In genomic region chr2:47508641-47509040, GRCh38 we compare ENCODE assay signal across 21 cellular contexts.
DNase-seq lines count a peak whose midpoint lies in the region; ATAC-seq and TF ChIP-seq lines count a peak whose summit lies in the region.
"Had no signal": no experiment of that assay in that cellular context is flagged by ENCODE, and none has a peak within 500 bp of the region (broad histone marks: within the 10 kb centered on the region; RNA-seq: fewer than 3 reads in every experiment).

No MANE protein-coding gene starts in this region.

- H3K27ac Mint-ChIP-seq in natural killer cell = peak overlapping the region in 1 of 2 donors; percentile 46
- H3K27ac Mint-ChIP-seq: GM23338 had no signal

- peaks cover 0 to 1% of the 10 kb centered on the region in 2 donors for H3K27me3 Mint-ChIP-seq in natural killer cell (ENCODE audit: low read depth in 2 of 2)

- H3K9ac ChIP-seq in BLaER1 treated with 17β-estradiol and CSF1 and Interleukin-3, amounts not matched to agents 10 nM and 100 nM = peak overlapping the region in 9 of 11 experiments; percentile 20 to 66 (median 49); a peak in 16 of 22 replicates
- no peak overlapping the region for H3K9ac ChIP-seq in MM.1S (ENCODE audit: low read length)

- H2AFZ ChIP-seq in MM.1S (ENCODE audit: low read length) = no peak overlapping the region
- H2AFZ ChIP-seq: GM23338 had no signal

- peak overlapping the region in 9 of 11 experiments; percentile 58 to 81 (median 72); a peak in 18 of 22 replicates for H3K27ac ChIP-seq in BLaER1 treated with 17β-estradiol and CSF1 and Interleukin-3, amounts not matched to agents 10 nM and 100 nM
- H3K27ac ChIP-seq in DOHH2 (ENCODE audit: low read depth, low read length) = peak overlapping the region; percentile 49
- peak overlapping the region; percentile 46; the same call in 1 of the 2 replicates for H3K27ac ChIP-seq in MM.1S (ENCODE audit: low read length)

- H4K20me1 ChIP-seq in BLaER1 treated with 17β-estradiol and CSF1 and Interleukin-3, amounts not matched to agents 10 nM and 100 nM = no peaks in the 10 kb centered on the region
- no peaks in the 10 kb centered on the region for H4K20me1 ChIP-seq in DOHH2 (ENCODE audit: control insufficient read depth, insufficient read depth, low read depth, low read length)
- H4K20me1 ChIP-seq in MM.1S (ENCODE audit: insufficient read depth, low read length) = no peaks in the 10 kb centered on the region

- peaks cover 22 to 29% of the 10 kb centered on the region in 2 donors for H3K4me1 Mint-ChIP-seq in natural killer cell

- peaks cover 0 to 2% of the 10 kb centered on the region in 2 donors for H3K9me3 Mint-ChIP-seq in natural killer cell

- peaks cover 23 to 49% (median 43%) of the 10 kb centered on the region in 11 experiments for H3K9me3 ChIP-seq in BLaER1 treated with 17β-estradiol and CSF1 and Interleukin-3, amounts not matched to agents 10 nM and 100 nM (replicated peaks in 1 of 11)
- peaks cover 20% of the 10 kb centered on the region for H3K9me3 ChIP-seq in DOHH2 (ENCODE audit: control insufficient read depth, insufficient read depth, low read length)
- no peaks in the 10 kb centered on the region for H3K9me3 ChIP-seq in MM.1S (replicated peaks; ENCODE audit: insufficient read depth, low read length)
- H3K9me3 ChIP-seq: MG63 had no signal

- H3K79me2 ChIP-seq in DOHH2 (ENCODE audit: control insufficient read depth, low read length) (no peaks in the 10 kb centered on the region), MM.1S (ENCODE audit: low read length) (no peaks in the 10 kb centered on the region)

- peak overlapping the region; percentile 66 to 87 (median 81); a peak in 21 of 22 replicates for H3K4me2 ChIP-seq in BLaER1 treated with 17β-estradiol and CSF1 and Interleukin-3, amounts not matched to agents 10 nM and 100 nM
- H3K4me2 ChIP-seq in DOHH2 (ENCODE audit: low read length) = peak overlapping the region; percentile 41
- H3K4me2 ChIP-seq in MM.1S (ENCODE audit: low read depth, low read length) = no peak overlapping the region
- H3K4me2 ChIP-seq: GM23338 had no signal

- H3K27me3 ChIP-seq in BLaER1 treated with 17β-estradiol and CSF1 and Interleukin-3, amounts not matched to agents 10 nM and 100 nM = no peaks in the 10 kb centered on the region
- no peaks in the 10 kb centered on the region for H3K27me3 ChIP-seq in DOHH2 (ENCODE audit: control insufficient read depth, low read length)
- no peaks in the 10 kb centered on the region for H3K27me3 ChIP-seq in MM.1S (replicated peaks; ENCODE audit: insufficient read depth, low read length)
- H3K27me3 ChIP-seq: MG63 had no signal

- intact Hi-C loops in natural killer cell (cut with micrococcal nuclease) = no loop called here

- TF ChIP-seq CTCF in DOHH2 (IDR thresholded peaks at IDR 0.05; ENCODE audit: low read depth, low read length, poor library complexity, severe bottlenecking) (no peak), MM.1S (IDR thresholded peaks at IDR 0.05; ENCODE audit: low read length) (no peak), natural killer cell (IDR thresholded peaks at IDR 0.05) (no peak)

- H3K4me3 ChIP-seq in BLaER1 treated with 17β-estradiol and CSF1 and Interleukin-3, amounts not matched to agents 10 nM and 100 nM = peak overlapping the region in 6 of 10 experiments; percentile 10 to 33 (median 26); a peak in 7 of 20 replicates
- H3K4me3 ChIP-seq in DOHH2 (ENCODE audit: low read length) (peak overlapping the region; percentile 33), MM.1S (ENCODE audit: low read length) (no peak overlapping the region)
- H3K4me3 ChIP-seq: GM23338, MG63 had no signal

- H3K9me2 ChIP-seq in DOHH2 (replicated peaks; ENCODE audit: control insufficient read depth, low read length) (no peaks in the 10 kb centered on the region), MM.1S (replicated peaks; ENCODE audit: insufficient read depth, low read length) (no peaks in the 10 kb centered on the region)

- DNase-seq in MM.1S = peak; percentile 33
- no peak for DNase-seq in natural killer cell
- no peak for DNase-seq in hypothalamus (lab: John Stamatoyannopoulos, UW)
- no peak for DNase-seq in NCI-H2227 (lab: John Stamatoyannopoulos, UW; ENCODE audit: unreplicated experiment)
- DNase-seq: Caco-2; CD4-positive, alpha-beta memory T cell; DMS 273 treated with DMSO at 0.1 percent for 48 hours; HCEC 1CT; MG63; NCI-H1092; NCI-H1694; NCI-H2081; NCI-H2171 treated with DMSO at 0.1 percent for 48 hours; NCI-H446; NCI-H69; SIG-M5 had no signal

- peak in 1 of 3 donors; percentile 37 for ATAC-seq in natural killer cell
- no peak for ATAC-seq in GM19035 (IDR thresholded peaks at IDR 0.05; ENCODE audit: unreplicated experiment)
- ATAC-seq: GM23338, SK-N-SH treated with all-trans-retinoic acid at 6 μM for 48 hours had no signal

- H3F3A ChIP-seq in DOHH2 (ENCODE audit: control insufficient read depth, insufficient read depth) (peaks cover 2% of the 10 kb centered on the region; the same call in 1 of the 2 replicates), MM.1S (ENCODE audit: insufficient read depth, low read length) (no peaks in the 10 kb centered on the region)

- peaks cover 46 to 90% (median 82%) of the 10 kb centered on the region in 10 experiments for H3K4me1 ChIP-seq in BLaER1 treated with 17β-estradiol and CSF1 and Interleukin-3, amounts not matched to agents 10 nM and 100 nM
- H3K4me1 ChIP-seq in DOHH2 (ENCODE audit: control insufficient read depth, low read length) = peaks cover 83% of the 10 kb centered on the region
- H3K4me1 ChIP-seq in MM.1S (ENCODE audit: low read length) = peaks cover 17% of the 10 kb centered on the region; the same call in 1 of the 2 replicates
- H3K4me1 ChIP-seq: Caco-2 had no signal

- peak overlapping the region; percentile 35 for H3K4me3 Mint-ChIP-seq in natural killer cell
- H3K4me3 Mint-ChIP-seq: CD4-positive, alpha-beta memory T cell; GM23338 had no signal

- no peaks in the 10 kb centered on the region for H3K36me3 Mint-ChIP-seq in natural killer cell

- H3K36me3 ChIP-seq in BLaER1 treated with 17β-estradiol and CSF1 and Interleukin-3, amounts not matched to agents 10 nM and 100 nM = peaks cover 0 to 16% (median 8%) of the 10 kb centered on the region in 11 experiments; a peak in 8 of 22 replicates
- peaks cover 17% of the 10 kb centered on the region for H3K36me3 ChIP-seq in DOHH2 (ENCODE audit: control insufficient read depth, low read length)
- H3K36me3 ChIP-seq in MM.1S (replicated peaks; ENCODE audit: insufficient read depth, low read length) = no peaks in the 10 kb centered on the region
- H3K36me3 ChIP-seq: MG63 had no signal
